Comparison of ENCODE assay signal across 14 cellular contexts in the genomic region with DNA sequence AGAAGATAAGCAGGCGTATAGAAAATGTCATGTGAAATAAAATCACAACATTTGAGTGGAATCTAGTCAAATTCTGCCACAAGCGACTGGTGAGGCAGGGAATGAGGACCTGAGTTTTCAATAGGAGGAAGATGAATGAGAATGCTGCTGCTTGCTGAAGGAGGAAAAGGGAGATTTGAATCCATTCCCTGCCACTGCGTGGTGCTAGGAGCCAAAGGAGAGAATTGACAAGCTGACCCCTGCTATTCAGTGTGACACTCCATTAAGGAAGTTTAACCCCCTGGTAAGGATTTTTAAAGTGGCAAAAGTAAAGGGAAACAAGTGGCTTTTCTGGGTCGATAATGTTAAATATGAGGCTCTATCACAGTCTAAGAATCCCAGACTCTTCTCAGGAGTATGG.
DNase-seq lines count a peak whose midpoint lies in the region; ATAC-seq and TF ChIP-seq lines count a peak whose summit lies in the region.
"Had no signal": no experiment of that assay in that cellular context is flagged by ENCODE, and none has a peak within 500 bp of the region (broad histone marks: within the 10 kb centered on the region; RNA-seq: fewer than 3 reads in every experiment).

No MANE protein-coding gene starts in this region.

- no peak overlapping the region for H3K4me3 ChIP-seq in GM23338
- no peak overlapping the region for H3K4me3 ChIP-seq in endodermal cell (ENCODE audit: low read length)
- H3K4me3 ChIP-seq in mesendoderm (ENCODE audit: low read length): no peak overlapping the region
- H3K4me3 ChIP-seq: K562 had no signal

- H4K8ac ChIP-seq in mesendoderm (ENCODE audit: low read depth, low read length): no peak overlapping the region

- TF ChIP-seq CTCF in GM23338 (conservative IDR thresholded peaks at IDR 0.05; ENCODE audit: low read depth in 2 of 2) (peak; percentile 30 to 74), endodermal cell (conservative IDR thresholded peaks at IDR 0.05) (peak; percentile 28)

- H3K27me3 Mint-ChIP-seq in GM23338 (ENCODE audit: insufficient read depth, low read depth, poor library complexity) (peaks cover 2% of the 10 kb centered on the region), endodermal cell (ENCODE audit: insufficient read depth) (no peaks in the 10 kb centered on the region), T-helper 17 cell (no peaks in the 10 kb centered on the region)
- H3K27me3 Mint-ChIP-seq: CD4-positive, alpha-beta T cell had no signal

- in situ Hi-C loops in ACHN (cut with HindIII; ENCODE audit: low pct_ligation_motif_present, low pct_unique_long_range_greater_than_20kb, low sequenced_read_pairs): no loop called here

- no peaks in the 10 kb centered on the region for H4K20me1 ChIP-seq in GM23338 (replicated peaks; ENCODE audit: insufficient read depth)

- 75 to 85% methylated on average over 3 to 4 of the region's 4 CpGs for WGBS in endodermal cell (ENCODE audit: insufficient coverage in 1 of 2, insufficient read length in 1 of 2), 2 experiments
- WGBS in mesendoderm (ENCODE audit: extremely low coverage, insufficient coverage, low lambda C conversion rate): no CpG with 5 or more reads among the region's 4 CpGs

- DNase-seq in GM23338 (ENCODE audit: low spot score) (peak; percentile 43), NCI-H69 (lab: John Stamatoyannopoulos, UW) (peak; percentile 27), endodermal cell (peak; percentile 55), mesendoderm (peak; percentile 34), ACHN (no peak), NCI-H1694 (lab: John Stamatoyannopoulos, UW) (no peak), T-helper 17 cell (no peak)
- DNase-seq: Caco-2; CD4-positive, alpha-beta T cell; GOT3; HCEC 1CT; IMR-90 had no signal

- H3K36me3 Mint-ChIP-seq in GM23338 (ENCODE audit: low read depth) (0 out of 3 replicates have a peak, but pooled peaks cover 2% of the 10 kb centered on the region), endodermal cell (ENCODE audit: low read depth) (no peaks in the 10 kb centered on the region), T-helper 17 cell (ENCODE audit: low read depth) (no peaks in the 10 kb centered on the region)

- no peak overlapping the region for H2BK120ac ChIP-seq in mesendoderm (ENCODE audit: low read depth, low read length)

- no peaks in the 10 kb centered on the region for H3K36me3 ChIP-seq in GM23338 (ENCODE audit: insufficient read depth)
- H3K36me3 ChIP-seq in endodermal cell (ENCODE audit: control insufficient read depth, insufficient read depth, low read length): no peaks in the 10 kb centered on the region
- H3K36me3 ChIP-seq in mesendoderm (ENCODE audit: control insufficient read depth, insufficient read depth, low read length): no peaks in the 10 kb centered on the region

- peak; percentile 68 for ATAC-seq in GM23338
- no peak for ATAC-seq in T-helper 17 cell
- ATAC-seq: K562 had no signal

- peak overlapping the region; percentile 56; the same call in 1 of the 2 replicates for H2AFZ ChIP-seq in GM23338

- H3K4me3 Mint-ChIP-seq in GM23338 (no peak overlapping the region), endodermal cell (no peak overlapping the region), T-helper 17 cell (no peak overlapping the region)
- H3K4me3 Mint-ChIP-seq: CD4-positive, alpha-beta T cell had no signal

- no peak overlapping the region for H3K4ac ChIP-seq in mesendoderm (ENCODE audit: low read depth, low read length)

- H3K27me3 ChIP-seq in GM23338 (ENCODE audit: insufficient read depth): no peaks in the 10 kb centered on the region
- no peaks in the 10 kb centered on the region for H3K27me3 ChIP-seq in endodermal cell (ENCODE audit: control insufficient read depth, insufficient read depth, low read length, poor library complexity, severe bottlenecking)
- H3K27me3 ChIP-seq in mesendoderm (ENCODE audit: insufficient read depth, low read length, poor library complexity): no peaks in the 10 kb centered on the region

- H3K9ac ChIP-seq in endodermal cell (ENCODE audit: extremely low read depth, low read length, poor library complexity, severe bottlenecking): no peak overlapping the region
- no peak overlapping the region for H3K9ac ChIP-seq in mesendoderm (ENCODE audit: low read length)

- H3K9me3 ChIP-seq in endodermal cell (ENCODE audit: control insufficient read depth, low read length): peaks cover 11% of the 10 kb centered on the region
- no peaks in the 10 kb centered on the region for H3K9me3 ChIP-seq in T-helper 17 cell (ENCODE audit: control insufficient read depth, low read length, poor library complexity, severe bottlenecking)
- H3K9me3 ChIP-seq: Caco-2 had no signal

- no peak overlapping the region for H4K5ac ChIP-seq in mesendoderm (ENCODE audit: low read length)

- H3K79me2 ChIP-seq in GM23338 (replicated peaks; ENCODE audit: insufficient read depth) (no peaks in the 10 kb centered on the region), mesendoderm (ENCODE audit: control insufficient read depth, insufficient read depth, low read length) (no peaks in the 10 kb centered on the region)

- H3K9me3 Mint-ChIP-seq in GM23338: peaks cover 2% of the 10 kb centered on the region; the same call in 2 of the 3 replicates
- H3K9me3 Mint-ChIP-seq in endodermal cell: peaks cover 5% of the 10 kb centered on the region
- H3K9me3 Mint-ChIP-seq: CD4-positive, alpha-beta T cell had no signal

- H3K4me2 ChIP-seq in GM23338: no peak overlapping the region
- no peak overlapping the region for H3K4me2 ChIP-seq in mesendoderm (ENCODE audit: low read length)

- no peak overlapping the region for H3K18ac ChIP-seq in mesendoderm (ENCODE audit: low read length)

- H3K27ac ChIP-seq in GM23338 (ENCODE audit: low read depth) (no peak overlapping the region), endodermal cell (ENCODE audit: low read depth, low read length) (no peak overlapping the region), mesendoderm (ENCODE audit: low read depth, low read length) (no peak overlapping the region)
- H3K27ac ChIP-seq: C4-2B had no signal

- H3K23ac ChIP-seq in mesendoderm (ENCODE audit: low read length): no peak overlapping the region

- H3K56ac ChIP-seq in mesendoderm (ENCODE audit: low read length): peak overlapping the region; percentile 25

- H3K79me1 ChIP-seq in mesendoderm (ENCODE audit: low read length): no peaks in the 10 kb centered on the region

- H3K4me1 Mint-ChIP-seq in GM23338 (peaks cover 4% of the 10 kb centered on the region; the same call in 2 of the 3 replicates), endodermal cell (no peaks in the 10 kb centered on the region), T-helper 17 cell (no peaks in the 10 kb centered on the region)

- peaks cover 9% of the 10 kb centered on the region; the same call in 1 of the 2 replicates for H3K4me1 ChIP-seq in GM23338 (ENCODE audit: insufficient read depth)
- no peaks in the 10 kb centered on the region for H3K4me1 ChIP-seq in endodermal cell (ENCODE audit: control insufficient read depth, insufficient read depth, low read length)
- H3K4me1 ChIP-seq in mesendoderm (ENCODE audit: control insufficient read depth, low read depth, low read length): no peaks in the 10 kb centered on the region
- H3K4me1 ChIP-seq: Caco-2 had no signal

- no peak overlapping the region for H2AK5ac ChIP-seq in mesendoderm (ENCODE audit: low read length)

- H2BK15ac ChIP-seq in mesendoderm (replicated peaks; ENCODE audit: low read depth): no peak overlapping the region

- H2BK5ac ChIP-seq in mesendoderm (ENCODE audit: low read length): no peak overlapping the region

- no peaks in the 10 kb centered on the region for H3K9me2 ChIP-seq in GM23338 (ENCODE audit: insufficient read depth)

- H3K27ac Mint-ChIP-seq in GM23338 (no peak overlapping the region), endodermal cell (no peak overlapping the region), T-helper 17 cell (no peak overlapping the region)
- H3K27ac Mint-ChIP-seq: CD4-positive, alpha-beta T cell had no signal

- H3F3A ChIP-seq in GM23338 (replicated peaks; ENCODE audit: low read depth): no peaks in the 10 kb centered on the region

TF ChIP-seq in GM23338, 12 proteins besides CTCF, POLR2A, EP300 and RAD21 (continues in another document):
- TF ChIP-seq NANOG (IDR thresholded peaks at IDR 0.05; ENCODE audit: borderline replicate concordance) (no peak), ZNF331 (CRISPR knock-in tag; IDR thresholded peaks at IDR 0.05; ENCODE audit: low read depth) (no peak), CREB1 (CRISPR knock-in tag; IDR thresholded peaks at IDR 0.05; ENCODE audit: low read depth) (no peak), JUNB (IDR thresholded peaks at IDR 0.05; ENCODE audit: unreplicated experiment) (no peak)
- TF ChIP-seq, protein P1, sequence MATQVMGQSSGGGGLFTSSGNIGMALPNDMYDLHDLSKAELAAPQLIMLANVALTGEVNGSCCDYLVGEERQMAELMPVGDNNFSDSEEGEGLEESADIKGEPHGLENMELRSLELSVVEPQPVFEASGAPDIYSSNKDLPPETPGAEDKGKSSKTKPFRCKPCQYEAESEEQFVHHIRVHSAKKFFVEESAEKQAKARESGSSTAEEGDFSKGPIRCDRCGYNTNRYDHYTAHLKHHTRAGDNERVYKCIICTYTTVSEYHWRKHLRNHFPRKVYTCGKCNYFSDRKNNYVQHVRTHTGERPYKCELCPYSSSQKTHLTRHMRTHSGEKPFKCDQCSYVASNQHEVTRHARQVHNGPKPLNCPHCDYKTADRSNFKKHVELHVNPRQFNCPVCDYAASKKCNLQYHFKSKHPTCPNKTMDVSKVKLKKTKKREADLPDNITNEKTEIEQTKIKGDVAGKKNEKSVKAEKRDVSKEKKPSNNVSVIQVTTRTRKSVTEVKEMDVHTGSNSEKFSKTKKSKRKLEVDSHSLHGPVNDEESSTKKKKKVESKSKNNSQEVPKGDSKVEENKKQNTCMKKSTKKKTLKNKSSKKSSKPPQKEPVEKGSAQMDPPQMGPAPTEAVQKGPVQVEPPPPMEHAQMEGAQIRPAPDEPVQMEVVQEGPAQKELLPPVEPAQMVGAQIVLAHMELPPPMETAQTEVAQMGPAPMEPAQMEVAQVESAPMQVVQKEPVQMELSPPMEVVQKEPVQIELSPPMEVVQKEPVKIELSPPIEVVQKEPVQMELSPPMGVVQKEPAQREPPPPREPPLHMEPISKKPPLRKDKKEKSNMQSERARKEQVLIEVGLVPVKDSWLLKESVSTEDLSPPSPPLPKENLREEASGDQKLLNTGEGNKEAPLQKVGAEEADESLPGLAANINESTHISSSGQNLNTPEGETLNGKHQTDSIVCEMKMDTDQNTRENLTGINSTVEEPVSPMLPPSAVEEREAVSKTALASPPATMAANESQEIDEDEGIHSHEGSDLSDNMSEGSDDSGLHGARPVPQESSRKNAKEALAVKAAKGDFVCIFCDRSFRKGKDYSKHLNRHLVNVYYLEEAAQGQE (IDR thresholded peaks at IDR 0.05; ENCODE audit: unreplicated experiment): no peak

Comparison
In these comparisons a context has a peak if more than half of its experiments do, and no peak if none do; other contexts are left out.
1. DNase-seq: peak in GM23338 (single experiment), NCI-H69 (single experiment), endodermal cell (single experiment) and mesendoderm (single experiment); none in ACHN (single experiment), NCI-H1694 (single experiment) and T-helper 17 cell (0 of 3).